3 cellular contexts compared by ENCODE assay signal in genomic region chr16:79326549-79326948, GRCh38.
TF ChIP-seq lines count a peak whose summit lies in the region.

No MANE protein-coding gene starts in this region.

TF ChIP-seq in HepG2, 621 proteins besides CTCF, POLR2A, EP300 and RAD21 (continues in another document):
- no peak for TF ChIP-seq MAFG (CRISPR knock-in tag; IDR thresholded peaks at IDR 0.05)
- no peak for TF ChIP-seq NR1H2 (CRISPR knock-in tag; IDR thresholded peaks at IDR 0.05; ENCODE audit: borderline replicate concordance, low read depth)
- TF ChIP-seq KLF6 (CRISPR knock-in tag; IDR thresholded peaks at IDR 0.05): no peak
- TF ChIP-seq TFE3 (CRISPR knock-in tag; IDR thresholded peaks at IDR 0.05): no peak
- TF ChIP-seq ERF (CRISPR knock-in tag; IDR thresholded peaks at IDR 0.05): no peak

TF ChIP-seq in K562, 482 proteins besides CTCF, POLR2A, EP300 and RAD21:
- TF ChIP-seq TBP (optimal IDR thresholded peaks at IDR 0.05; ENCODE audit: low read depth, low read length) (no peak), ZBTB40 (IDR thresholded peaks at IDR 0.05) (peak; percentile 85), ZBTB40 (CRISPR knock-in tag; IDR thresholded peaks at IDR 0.05) (0 out of 2 replicates have a peak, but pooled peaks have one; percentile 33), ZNF41 (CRISPR knock-in tag; conservative IDR thresholded peaks at IDR 0.05) (no peak), MTA1 (IDR thresholded peaks at IDR 0.05; ENCODE audit: borderline replicate concordance) (no peak), PURB (CRISPR knock-in tag; IDR thresholded peaks at IDR 0.05; ENCODE audit: low read depth) (no peak)

TF ChIP-seq in H1, 55 proteins besides CTCF, POLR2A, EP300 and RAD21:
- no peak for TF ChIP-seq GTF2F1 (IDR thresholded peaks at IDR 0.05; ENCODE audit: borderline replicate concordance, low read depth, low read length)
- no peak for TF ChIP-seq CBX8 (IDR thresholded peaks at IDR 0.05; ENCODE audit: borderline replicate concordance, low read depth, low read length)
